ENCODE assay signal across 8 cellular contexts in genomic region chr19:4457654-4458406, GRCh38. TPM values are rescaled to one million over a fixed set of nuclear protein-coding genes. Genes with fewer than 3 reads are reported as not detected.
DNase-seq lines count a peak whose midpoint lies in the region; ATAC-seq and TF ChIP-seq lines count a peak whose summit lies in the region.

UBXN6 (minus strand) TSS chr19:4457794; CDS start chr19:4457697, 97 bp downstream.

- H3K27me3 ChIP-seq in hepatocyte = no peaks in the 10 kb centered on the region

- peak; percentile 88 for DNase-seq in NCI-H2029 treated with DMSO at 0.1 percent for 48 hours (lab: John Stamatoyannopoulos, UW)
- DNase-seq in T-helper 9 cell = peak; percentile 96
- peak; percentile 96 for DNase-seq in astrocyte of the cerebellum (ENCODE audit: low read depth)
- peak; percentile 99 for DNase-seq in hepatocyte (ENCODE audit: low spot score)
- peak; percentile 93 for DNase-seq in renal cortical epithelial cell (ENCODE audit: low read depth)
- no peak for DNase-seq in cortex of kidney (lab: John Stamatoyannopoulos, UW)

- H3K79me2 ChIP-seq in hepatocyte = peaks cover 31% of the 10 kb centered on the region

- peak within 1 kb of the TSS; percentile 100 for H3K27ac ChIP-seq in hepatocyte

- WGBS in hepatocyte (ENCODE audit: low lambda C conversion rate, missing lambda C conversion rate) = 17% methylated on average over 41 of the region's 52 CpGs

- TF ChIP-seq CTCF in astrocyte of the cerebellum (IDR thresholded peaks at IDR 0.05; ENCODE audit: low read depth, low read length, missing control alignments) (no peak), hepatocyte (IDR thresholded peaks at IDR 0.05; ENCODE audit: poor library complexity) (no peak)

- in situ Hi-C loops in astrocyte of the cerebellum (cut with HindIII; ENCODE audit: low sequenced_read_pairs) = no loop called here

- ATAC-seq in GM18502 (IDR thresholded peaks at IDR 0.05; ENCODE audit: poor library complexity, unreplicated experiment) = peak; percentile 89
- ATAC-seq in HG02981 (IDR thresholded peaks at IDR 0.05; ENCODE audit: unreplicated experiment) = peak; percentile 79

- H3K4me3 ChIP-seq in astrocyte of the cerebellum (ENCODE audit: low read depth, low read length) (peak within 1 kb of the TSS; percentile 80), hepatocyte (peak within 1 kb of the TSS; percentile 89)

- peaks cover 5% of the 10 kb centered on the region for H4K20me1 ChIP-seq in hepatocyte (ENCODE audit: insufficient read depth, poor library complexity, severe bottlenecking)

- no peaks in the 10 kb centered on the region for H3K9me3 ChIP-seq in hepatocyte (ENCODE audit: low read depth)

- H3K4me2 ChIP-seq in hepatocyte = peak within 1 kb of the TSS; percentile 98

- peak within 1 kb of the TSS; percentile 80 for H2AFZ ChIP-seq in hepatocyte

- no peaks in the 10 kb centered on the region for H3K36me3 ChIP-seq in hepatocyte (replicated peaks; ENCODE audit: insufficient read depth, low read depth)

- no peaks in the 10 kb centered on the region for H3K9me2 ChIP-seq in hepatocyte (replicated peaks; ENCODE audit: insufficient read depth)

- H3K4me1 ChIP-seq in hepatocyte (ENCODE audit: insufficient read depth) = peaks cover 15% of the 10 kb centered on the region

RNA-seq across cellular contexts. Expression of gene UBXN6, which starts in this region (rescaled TPM):
- 80.2 and 88.6 TPM in 2 replicates for total RNA-seq in hepatocyte
- polyA plus RNA-seq in hepatocyte = 36.8 and 44.7 TPM in 2 replicates
- 101 and 105 TPM in 2 replicates for total RNA-seq in renal cortical epithelial cell
